ENCODE assay signal across 24 cellular contexts in the genomic region with DNA sequence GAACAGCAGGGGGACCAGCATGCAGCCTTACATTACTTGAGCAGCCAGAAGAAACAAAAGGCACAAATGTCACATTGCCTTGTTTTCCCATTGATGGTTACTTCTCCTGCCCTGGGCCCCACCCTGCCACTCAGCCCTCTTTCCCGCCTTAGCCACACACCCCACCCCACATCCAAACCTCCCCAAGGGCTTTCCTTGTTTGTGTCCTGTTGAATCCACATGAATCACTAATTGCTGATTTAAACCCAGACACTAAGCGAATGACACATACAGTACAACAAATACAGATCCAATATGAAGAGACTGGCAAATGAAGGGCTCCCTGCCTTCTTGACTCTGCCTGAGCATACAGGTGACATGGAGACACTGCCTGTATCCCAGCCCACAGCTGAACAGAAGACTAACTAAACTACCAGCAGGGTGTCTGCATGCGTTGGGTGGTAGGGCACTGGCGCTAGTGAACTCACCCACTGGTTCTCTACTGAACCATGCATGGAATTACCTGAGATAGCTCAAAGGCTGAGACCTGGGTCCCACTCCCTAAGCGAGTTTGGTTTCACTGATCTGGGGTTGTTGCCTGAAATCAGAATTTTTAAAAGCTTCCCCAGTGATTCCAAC. TPM values are rescaled to one million over a fixed set of nuclear protein-coding genes. Genes with fewer than 3 reads are reported as not detected.
A peak's percentile ranks its signal among the peaks of the same experiment; 100 is the strongest.
DNase-seq lines count a peak whose midpoint lies in the region; ATAC-seq and TF ChIP-seq lines count a peak whose summit lies in the region.
"Had no signal": no experiment of that assay in that cellular context is flagged by ENCODE, and none has a peak within 500 bp of the region (broad histone marks: within the 10 kb centered on the region; RNA-seq: fewer than 3 reads in every experiment).

No MANE protein-coding gene starts in this region.

- CTCF ChIA-PET in activated CD8-positive, alpha-beta memory T cell treated with anti-CD3 and anti-CD28 coated beads, Interleukin-2, amount 10 ng/mL, durations not matched to agents 7 days and 5 days (lab: Charles Lee): no interaction called here

- H3K27me3 Mint-ChIP-seq in brain: peaks cover 12% of the 10 kb centered on the region
- H3K27me3 Mint-ChIP-seq in activated CD8-positive, alpha-beta memory T cell treated with anti-CD3 and anti-CD28 coated beads, Interleukin-2, amount 10 ng/mL, durations not matched to agents 7 days and 5 days: peaks cover 51% of the 10 kb centered on the region

- peak; percentile 16 for ATAC-seq in left colon
- no peak for ATAC-seq in activated CD8-positive, alpha-beta memory T cell treated with anti-CD3 and anti-CD28 coated beads, Interleukin-2, amount 10 ng/mL, durations not matched to agents 7 days and 5 days
- ATAC-seq: activated T-helper 17 cell treated with anti-CD3 and anti-CD28 coated beads, Interleukin-2, amount 50 U/mL, for 72 hours; gastrocnemius medialis; stimulated activated naive CD8-positive, alpha-beta T cell treated with anti-CD3 and anti-CD28 coated beads, Interleukin-15, Interleukin-2, amounts not matched to agents 100 U/mL and 50 U/mL, for 24 hours had no signal

- no peak for TF ChIP-seq CTCF in brain (conservative IDR thresholded peaks at IDR 0.05)

- peaks cover 0 to 5% (median 4%) of the 10 kb centered on the region in 5 experiments for H3K9me3 Mint-ChIP-seq in brain
- H3K9me3 Mint-ChIP-seq in activated CD8-positive, alpha-beta memory T cell treated with anti-CD3 and anti-CD28 coated beads, Interleukin-2, amount 10 ng/mL, durations not matched to agents 7 days and 5 days (ENCODE audit: low read depth): no peaks in the 10 kb centered on the region
- H3K9me3 Mint-ChIP-seq: activated T-helper 17 cell treated with anti-CD3 and anti-CD28 coated beads, Interleukin-2, amount 50 U/mL, for 72 hours; central memory CD8-positive, alpha-beta T cell had no signal

- H3K27ac Mint-ChIP-seq in brain: peak overlapping the region; percentile 15 to 95 (median 89)
- no peak overlapping the region for H3K27ac Mint-ChIP-seq in activated CD8-positive, alpha-beta memory T cell treated with anti-CD3 and anti-CD28 coated beads, Interleukin-2, amount 10 ng/mL, durations not matched to agents 7 days and 5 days
- H3K27ac Mint-ChIP-seq: activated naive CD8-positive, alpha-beta T cell; activated T-helper 17 cell treated with anti-CD3 and anti-CD28 coated beads, Interleukin-2, amount 50 U/mL, for 72 hours had no signal

- intact Hi-C loops in left colon (cut with DNase I, micrococcal nuclease): no loop called here

- DNase-seq in NCI-H510A treated with DMSO at 0.1 percent for 48 hours (lab: John Stamatoyannopoulos, UW): peak; percentile 38
- DNase-seq in NCI-H510A (lab: John Stamatoyannopoulos, UW): no peak
- DNase-seq in left colon: no peak
- DNase-seq in activated CD8-positive, alpha-beta memory T cell treated with anti-CD3 and anti-CD28 coated beads, Interleukin-2, amount 10 ng/mL, durations not matched to agents 7 days and 5 days: no peak
- no peak for DNase-seq in SK-N-DZ (ENCODE audit: low spot score)
- no peak for DNase-seq in activated effector memory CD4-positive, alpha-beta T cell treated with anti-CD3 and anti-CD28 coated beads, Interleukin-2, amount 50 U/mL, for 16 hours
- DNase-seq in activated CD4-positive, alpha-beta T cell treated with anti-CD3 and anti-CD28 coated beads, Interleukin-2, amount 50 U/mL, for 4 hours: no peak
- DNase-seq: activated CD4-positive, alpha-beta T cell treated with anti-CD3 and anti-CD28 coated beads for 48 hours; erythroblast; gastrocnemius medialis; kidney; MG63; NCI-H1694; NCI-H446; RPMI8226; SK-N-SH; stimulated activated CD4-positive, alpha-beta T cell treated with anti-CD3 and anti-CD28 coated beads, Interleukin-2, amount 100 ng/mL, for 48 hours; stimulated activated naive CD8-positive, alpha-beta T cell treated with anti-CD3 and anti-CD28 coated beads, Interleukin-15, Interleukin-2, amounts not matched to agents 100 U/mL and 50 U/mL, for 24 hours; T-helper 2 cell; tibial artery had no signal

- peaks cover 62% of the 10 kb centered on the region for H3K4me1 Mint-ChIP-seq in brain
- H3K4me1 Mint-ChIP-seq in activated CD8-positive, alpha-beta memory T cell treated with anti-CD3 and anti-CD28 coated beads, Interleukin-2, amount 10 ng/mL, durations not matched to agents 7 days and 5 days: peaks cover 11% of the 10 kb centered on the region
- H3K4me1 Mint-ChIP-seq: activated T-helper 17 cell treated with anti-CD3 and anti-CD28 coated beads, Interleukin-2, amount 50 U/mL, for 72 hours; central memory CD8-positive, alpha-beta T cell had no signal

- peaks cover 31% of the 10 kb centered on the region for H3K36me3 Mint-ChIP-seq in brain
- H3K36me3 Mint-ChIP-seq in activated CD8-positive, alpha-beta memory T cell treated with anti-CD3 and anti-CD28 coated beads, Interleukin-2, amount 10 ng/mL, durations not matched to agents 7 days and 5 days: no peaks in the 10 kb centered on the region
- H3K36me3 Mint-ChIP-seq: activated naive CD8-positive, alpha-beta T cell had no signal

- H3K4me3 Mint-ChIP-seq in brain: peak overlapping the region; percentile 85 to 96 (median 94)
- H3K4me3 Mint-ChIP-seq in activated CD8-positive, alpha-beta memory T cell treated with anti-CD3 and anti-CD28 coated beads, Interleukin-2, amount 10 ng/mL, durations not matched to agents 7 days and 5 days: no peak overlapping the region
- H3K4me3 Mint-ChIP-seq: activated naive CD8-positive, alpha-beta T cell; activated T-helper 17 cell treated with anti-CD3 and anti-CD28 coated beads, Interleukin-2, amount 50 U/mL, for 72 hours; central memory CD8-positive, alpha-beta T cell had no signal

RNA-seq across cellular contexts. Expression of a gene that starts 3.1 kb away (rescaled TPM):
- polyA plus RNA-seq in brain (ENCODE audit: insufficient read depth, low read depth, low replicate concordance): 25.4 TPM
- total RNA-seq in left colon: 10 to 100 TPM; 27.5 to 29.8 TPM
- under 1 TPM; 0.03 to 0.91 TPM for total RNA-seq in activated CD8-positive, alpha-beta memory T cell treated with anti-CD3 and anti-CD28 coated beads, Interleukin-2, amount 10 ng/mL, durations not matched to agents 7 days and 5 days
- 40.4 and 43.8 TPM in 2 replicates for polyA plus RNA-seq in SK-N-DZ (2014; cell fraction: cytosol; rRNA removed)
- 32.5 and 37.6 TPM in 2 replicates for polyA plus RNA-seq in SK-N-DZ (2014; cell fraction: nucleus; rRNA removed)

Comparison
In these comparisons a context has a peak if more than half of its experiments do, and no peak if none do; other contexts are left out.
1. RNA of a gene that starts 3.1 kb away (total RNA-seq): 27.5 to 29.8 TPM in left colon; 0.03 to 0.91 TPM in activated CD8-positive, alpha-beta memory T cell treated with anti-CD3 and anti-CD28 coated beads, Interleukin-2, amount 10 ng/mL, durations not matched to agents 7 days and 5 days; every median in the first group is over 10 times any median in the second.